ENCODE assay signal across 1 cellular context in the genomic region with DNA sequence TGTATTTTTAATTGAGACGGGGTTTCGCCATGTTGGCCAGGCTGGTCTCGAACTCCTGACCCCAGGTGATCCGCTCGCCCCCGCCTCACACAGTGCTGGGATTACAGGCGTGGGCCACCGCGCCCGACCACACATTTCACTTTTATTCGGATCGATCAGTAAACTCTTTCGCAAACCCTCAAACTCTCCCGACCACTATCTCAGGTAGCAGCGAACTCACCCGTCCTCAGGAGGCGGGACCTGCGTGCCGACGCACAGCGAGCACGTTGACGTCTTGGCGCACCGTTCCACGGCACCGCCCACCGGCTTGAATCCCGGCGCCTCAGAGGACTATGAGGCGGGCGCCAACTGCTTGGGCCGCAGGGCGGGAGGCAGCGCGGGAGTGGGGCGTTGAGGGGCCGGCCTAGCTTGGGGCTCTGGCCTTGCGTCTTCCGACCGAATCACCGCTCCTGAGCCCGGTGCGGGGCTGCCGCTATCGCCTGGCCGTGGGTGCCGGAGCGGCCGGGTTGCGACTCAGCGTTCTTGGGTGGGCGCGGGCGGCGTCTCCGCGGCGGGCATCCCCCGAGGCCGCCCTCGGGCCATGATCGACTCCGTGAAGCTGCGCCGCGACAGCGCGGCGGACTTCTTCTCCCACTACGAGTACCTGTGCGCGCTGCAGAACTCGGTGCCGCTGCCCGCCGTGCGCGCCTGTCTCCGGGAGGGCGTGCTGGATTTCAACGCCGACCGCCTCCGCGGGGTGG.
TF ChIP-seq lines count a peak whose summit lies in the region.

A gene with protein sequence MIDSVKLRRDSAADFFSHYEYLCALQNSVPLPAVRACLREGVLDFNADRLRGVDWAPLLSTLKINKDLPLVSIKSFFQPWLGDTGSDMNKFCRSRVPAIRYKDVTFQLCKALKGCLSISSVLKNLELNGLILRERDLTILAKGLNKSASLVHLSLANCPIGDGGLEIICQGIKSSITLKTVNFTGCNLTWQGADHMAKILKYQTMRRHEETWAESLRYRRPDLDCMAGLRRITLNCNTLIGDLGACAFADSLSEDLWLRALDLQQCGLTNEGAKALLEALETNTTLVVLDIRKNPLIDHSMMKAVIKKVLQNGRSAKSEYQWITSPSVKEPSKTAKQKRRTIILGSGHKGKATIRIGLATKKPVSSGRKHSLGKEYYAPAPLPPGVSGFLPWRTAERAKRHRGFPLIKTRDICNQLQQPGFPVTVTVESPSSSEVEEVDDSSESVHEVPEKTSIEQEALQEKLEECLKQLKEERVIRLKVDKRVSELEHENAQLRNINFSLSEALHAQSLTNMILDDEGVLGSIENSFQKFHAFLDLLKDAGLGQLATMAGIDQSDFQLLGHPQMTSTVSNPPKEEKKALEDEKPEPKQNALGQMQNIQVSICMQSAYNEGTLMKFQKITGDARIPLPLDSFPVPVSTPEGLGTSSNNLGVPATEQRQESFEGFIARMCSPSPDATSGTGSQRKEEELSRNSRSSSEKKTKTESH (plus strand): TSS at position 305 of the 740 bp plus-strand sequence. CDS start 276 bp downstream, at position 581.

TF ChIP-seq in K562, 482 proteins besides CTCF, POLR2A, EP300 and RAD21 (continued from another document and continues in another):
- TF ChIP-seq, protein P1, sequence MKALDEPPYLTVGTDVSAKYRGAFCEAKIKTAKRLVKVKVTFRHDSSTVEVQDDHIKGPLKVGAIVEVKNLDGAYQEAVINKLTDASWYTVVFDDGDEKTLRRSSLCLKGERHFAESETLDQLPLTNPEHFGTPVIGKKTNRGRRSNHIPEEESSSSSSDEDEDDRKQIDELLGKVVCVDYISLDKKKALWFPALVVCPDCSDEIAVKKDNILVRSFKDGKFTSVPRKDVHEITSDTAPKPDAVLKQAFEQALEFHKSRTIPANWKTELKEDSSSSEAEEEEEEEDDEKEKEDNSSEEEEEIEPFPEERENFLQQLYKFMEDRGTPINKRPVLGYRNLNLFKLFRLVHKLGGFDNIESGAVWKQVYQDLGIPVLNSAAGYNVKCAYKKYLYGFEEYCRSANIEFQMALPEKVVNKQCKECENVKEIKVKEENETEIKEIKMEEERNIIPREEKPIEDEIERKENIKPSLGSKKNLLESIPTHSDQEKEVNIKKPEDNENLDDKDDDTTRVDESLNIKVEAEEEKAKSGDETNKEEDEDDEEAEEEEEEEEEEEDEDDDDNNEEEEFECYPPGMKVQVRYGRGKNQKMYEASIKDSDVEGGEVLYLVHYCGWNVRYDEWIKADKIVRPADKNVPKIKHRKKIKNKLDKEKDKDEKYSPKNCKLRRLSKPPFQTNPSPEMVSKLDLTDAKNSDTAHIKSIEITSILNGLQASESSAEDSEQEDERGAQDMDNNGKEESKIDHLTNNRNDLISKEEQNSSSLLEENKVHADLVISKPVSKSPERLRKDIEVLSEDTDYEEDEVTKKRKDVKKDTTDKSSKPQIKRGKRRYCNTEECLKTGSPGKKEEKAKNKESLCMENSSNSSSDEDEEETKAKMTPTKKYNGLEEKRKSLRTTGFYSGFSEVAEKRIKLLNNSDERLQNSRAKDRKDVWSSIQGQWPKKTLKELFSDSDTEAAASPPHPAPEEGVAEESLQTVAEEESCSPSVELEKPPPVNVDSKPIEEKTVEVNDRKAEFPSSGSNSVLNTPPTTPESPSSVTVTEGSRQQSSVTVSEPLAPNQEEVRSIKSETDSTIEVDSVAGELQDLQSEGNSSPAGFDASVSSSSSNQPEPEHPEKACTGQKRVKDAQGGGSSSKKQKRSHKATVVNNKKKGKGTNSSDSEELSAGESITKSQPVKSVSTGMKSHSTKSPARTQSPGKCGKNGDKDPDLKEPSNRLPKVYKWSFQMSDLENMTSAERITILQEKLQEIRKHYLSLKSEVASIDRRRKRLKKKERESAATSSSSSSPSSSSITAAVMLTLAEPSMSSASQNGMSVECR (CRISPR knock-in tag; IDR thresholded peaks at IDR 0.05) = peak; percentile 59; the same call in 1 of the 2 replicates
- no peak for TF ChIP-seq COPS2 (conservative IDR thresholded peaks at IDR 0.05)
- peak; percentile 74 for TF ChIP-seq KDM5B (IDR thresholded peaks at IDR 0.05; ENCODE audit: insufficient replicate concordance, low read depth, low read length)
- peak; percentile 72 to 78 for TF ChIP-seq NRF1 (conservative IDR thresholded peaks at IDR 0.05 in 1 of 2, IDR thresholded peaks at IDR 0.05 in 1 of 2)
- peak; percentile 61 for TF ChIP-seq POLR2H (tag; IDR thresholded peaks at IDR 0.05; ENCODE audit: low read depth)
- TF ChIP-seq, protein P2, sequence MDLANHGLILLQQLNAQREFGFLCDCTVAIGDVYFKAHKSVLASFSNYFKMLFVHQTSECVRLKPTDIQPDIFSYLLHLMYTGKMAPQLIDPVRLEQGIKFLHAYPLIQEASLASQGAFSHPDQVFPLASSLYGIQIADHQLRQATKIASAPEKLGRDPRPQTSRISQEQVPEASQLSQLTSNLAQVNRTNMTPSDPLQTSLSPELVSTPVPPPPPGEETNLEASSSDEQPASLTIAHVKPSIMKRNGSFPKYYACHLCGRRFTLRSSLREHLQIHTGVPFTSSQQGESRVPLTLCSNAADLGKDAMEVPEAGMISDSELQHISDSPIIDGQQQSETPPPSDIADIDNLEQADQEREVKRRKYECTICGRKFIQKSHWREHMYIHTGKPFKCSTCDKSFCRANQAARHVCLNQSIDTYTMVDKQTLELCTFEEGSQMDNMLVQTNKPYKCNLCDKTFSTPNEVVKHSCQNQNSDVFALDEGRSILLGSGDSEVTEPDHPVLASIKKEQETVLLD (IDR thresholded peaks at IDR 0.05) = peak; percentile 98
- TF ChIP-seq TRIM28 (IDR thresholded peaks at IDR 0.05) = 0 out of 2 replicates have a peak, but pooled peaks have one; percentile 19
- TF ChIP-seq CTBP1 (IDR thresholded peaks at IDR 0.05; ENCODE audit: borderline replicate concordance) = peak; percentile 76
- 0 out of 2 replicates have a peak, but pooled peaks have one; percentile 28 for TF ChIP-seq MBD2 (IDR thresholded peaks at IDR 0.05; ENCODE audit: borderline replicate concordance, low read depth)
- TF ChIP-seq, protein P3, sequence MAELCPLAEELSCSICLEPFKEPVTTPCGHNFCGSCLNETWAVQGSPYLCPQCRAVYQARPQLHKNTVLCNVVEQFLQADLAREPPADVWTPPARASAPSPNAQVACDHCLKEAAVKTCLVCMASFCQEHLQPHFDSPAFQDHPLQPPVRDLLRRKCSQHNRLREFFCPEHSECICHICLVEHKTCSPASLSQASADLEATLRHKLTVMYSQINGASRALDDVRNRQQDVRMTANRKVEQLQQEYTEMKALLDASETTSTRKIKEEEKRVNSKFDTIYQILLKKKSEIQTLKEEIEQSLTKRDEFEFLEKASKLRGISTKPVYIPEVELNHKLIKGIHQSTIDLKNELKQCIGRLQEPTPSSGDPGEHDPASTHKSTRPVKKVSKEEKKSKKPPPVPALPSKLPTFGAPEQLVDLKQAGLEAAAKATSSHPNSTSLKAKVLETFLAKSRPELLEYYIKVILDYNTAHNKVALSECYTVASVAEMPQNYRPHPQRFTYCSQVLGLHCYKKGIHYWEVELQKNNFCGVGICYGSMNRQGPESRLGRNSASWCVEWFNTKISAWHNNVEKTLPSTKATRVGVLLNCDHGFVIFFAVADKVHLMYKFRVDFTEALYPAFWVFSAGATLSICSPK (IDR thresholded peaks at IDR 0.05; ENCODE audit: borderline replicate concordance) = peak; percentile 20; the same call in 1 of the 2 replicates
- TF ChIP-seq CAMTA2 (CRISPR knock-in tag; conservative IDR thresholded peaks at IDR 0.05) = no peak
- TF ChIP-seq, protein P4, sequence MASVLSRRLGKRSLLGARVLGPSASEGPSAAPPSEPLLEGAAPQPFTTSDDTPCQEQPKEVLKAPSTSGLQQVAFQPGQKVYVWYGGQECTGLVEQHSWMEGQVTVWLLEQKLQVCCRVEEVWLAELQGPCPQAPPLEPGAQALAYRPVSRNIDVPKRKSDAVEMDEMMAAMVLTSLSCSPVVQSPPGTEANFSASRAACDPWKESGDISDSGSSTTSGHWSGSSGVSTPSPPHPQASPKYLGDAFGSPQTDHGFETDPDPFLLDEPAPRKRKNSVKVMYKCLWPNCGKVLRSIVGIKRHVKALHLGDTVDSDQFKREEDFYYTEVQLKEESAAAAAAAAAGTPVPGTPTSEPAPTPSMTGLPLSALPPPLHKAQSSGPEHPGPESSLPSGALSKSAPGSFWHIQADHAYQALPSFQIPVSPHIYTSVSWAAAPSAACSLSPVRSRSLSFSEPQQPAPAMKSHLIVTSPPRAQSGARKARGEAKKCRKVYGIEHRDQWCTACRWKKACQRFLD (CRISPR knock-in tag; IDR thresholded peaks at IDR 0.05) = no peak
- TF ChIP-seq, protein P5, sequence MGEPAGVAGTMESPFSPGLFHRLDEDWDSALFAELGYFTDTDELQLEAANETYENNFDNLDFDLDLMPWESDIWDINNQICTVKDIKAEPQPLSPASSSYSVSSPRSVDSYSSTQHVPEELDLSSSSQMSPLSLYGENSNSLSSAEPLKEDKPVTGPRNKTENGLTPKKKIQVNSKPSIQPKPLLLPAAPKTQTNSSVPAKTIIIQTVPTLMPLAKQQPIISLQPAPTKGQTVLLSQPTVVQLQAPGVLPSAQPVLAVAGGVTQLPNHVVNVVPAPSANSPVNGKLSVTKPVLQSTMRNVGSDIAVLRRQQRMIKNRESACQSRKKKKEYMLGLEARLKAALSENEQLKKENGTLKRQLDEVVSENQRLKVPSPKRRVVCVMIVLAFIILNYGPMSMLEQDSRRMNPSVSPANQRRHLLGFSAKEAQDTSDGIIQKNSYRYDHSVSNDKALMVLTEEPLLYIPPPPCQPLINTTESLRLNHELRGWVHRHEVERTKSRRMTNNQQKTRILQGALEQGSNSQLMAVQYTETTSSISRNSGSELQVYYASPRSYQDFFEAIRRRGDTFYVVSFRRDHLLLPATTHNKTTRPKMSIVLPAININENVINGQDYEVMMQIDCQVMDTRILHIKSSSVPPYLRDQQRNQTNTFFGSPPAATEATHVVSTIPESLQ (CRISPR knock-in tag; IDR thresholded peaks at IDR 0.05) = peak; percentile 48; the same call in 1 of the 2 replicates
- TF ChIP-seq ZBTB1 (CRISPR knock-in tag; IDR thresholded peaks at IDR 0.05; ENCODE audit: borderline replicate concordance, low read depth) = no peak
- peak; percentile 34 for TF ChIP-seq HNRNPLL (IDR thresholded peaks at IDR 0.05; ENCODE audit: low read depth, low read length, poor library complexity, severe bottlenecking)
- 0 out of 2 replicates have a peak, but pooled peaks have one; percentile 24 for TF ChIP-seq ARID1B (IDR thresholded peaks at IDR 0.05)
- TF ChIP-seq NFIC (IDR thresholded peaks at IDR 0.05) = peak; percentile 15; the same call in 1 of the 2 replicates
- TF ChIP-seq, protein P6, sequence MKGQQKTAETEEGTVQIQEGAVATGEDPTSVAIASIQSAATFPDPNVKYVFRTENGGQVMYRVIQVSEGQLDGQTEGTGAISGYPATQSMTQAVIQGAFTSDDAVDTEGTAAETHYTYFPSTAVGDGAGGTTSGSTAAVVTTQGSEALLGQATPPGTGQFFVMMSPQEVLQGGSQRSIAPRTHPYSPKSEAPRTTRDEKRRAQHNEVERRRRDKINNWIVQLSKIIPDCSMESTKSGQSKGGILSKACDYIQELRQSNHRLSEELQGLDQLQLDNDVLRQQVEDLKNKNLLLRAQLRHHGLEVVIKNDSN (CRISPR knock-in tag; IDR thresholded peaks at IDR 0.05) = no peak
- no peak for TF ChIP-seq CBX3 (IDR thresholded peaks at IDR 0.05; ENCODE audit: borderline replicate concordance in 1 of 2, low read length in 2 of 2)
- TF ChIP-seq RBM15 (IDR thresholded peaks at IDR 0.05; ENCODE audit: insufficient read depth, low read length) = no peak
- peak; percentile 83 for TF ChIP-seq ADNP (tag; IDR thresholded peaks at IDR 0.05)
- TF ChIP-seq NONO (IDR thresholded peaks at IDR 0.05; ENCODE audit: low read depth in 2 of 2, low read length in 1 of 2) = 0 out of 4 replicates have a peak, but pooled peaks have one; percentile 14 to 52
- TF ChIP-seq ZNF143 (CRISPR knock-in tag; IDR thresholded peaks at IDR 0.05) = no peak
- no peak for TF ChIP-seq NFRKB (IDR thresholded peaks at IDR 0.05; ENCODE audit: low read depth)
- peak; percentile 65 for TF ChIP-seq BCOR (IDR thresholded peaks at IDR 0.05)
- TF ChIP-seq CXXC5 (CRISPR knock-in tag; IDR thresholded peaks at IDR 0.05) = peak; percentile 80
- no peak for TF ChIP-seq FOXK1 (CRISPR knock-in tag; IDR thresholded peaks at IDR 0.05; ENCODE audit: borderline replicate concordance)
- peak; percentile 42 for TF ChIP-seq HMGN3 (IDR thresholded peaks at IDR 0.05; ENCODE audit: borderline replicate concordance, extremely low read depth, insufficient read length, low read depth, low read length)
- TF ChIP-seq, protein P7, sequence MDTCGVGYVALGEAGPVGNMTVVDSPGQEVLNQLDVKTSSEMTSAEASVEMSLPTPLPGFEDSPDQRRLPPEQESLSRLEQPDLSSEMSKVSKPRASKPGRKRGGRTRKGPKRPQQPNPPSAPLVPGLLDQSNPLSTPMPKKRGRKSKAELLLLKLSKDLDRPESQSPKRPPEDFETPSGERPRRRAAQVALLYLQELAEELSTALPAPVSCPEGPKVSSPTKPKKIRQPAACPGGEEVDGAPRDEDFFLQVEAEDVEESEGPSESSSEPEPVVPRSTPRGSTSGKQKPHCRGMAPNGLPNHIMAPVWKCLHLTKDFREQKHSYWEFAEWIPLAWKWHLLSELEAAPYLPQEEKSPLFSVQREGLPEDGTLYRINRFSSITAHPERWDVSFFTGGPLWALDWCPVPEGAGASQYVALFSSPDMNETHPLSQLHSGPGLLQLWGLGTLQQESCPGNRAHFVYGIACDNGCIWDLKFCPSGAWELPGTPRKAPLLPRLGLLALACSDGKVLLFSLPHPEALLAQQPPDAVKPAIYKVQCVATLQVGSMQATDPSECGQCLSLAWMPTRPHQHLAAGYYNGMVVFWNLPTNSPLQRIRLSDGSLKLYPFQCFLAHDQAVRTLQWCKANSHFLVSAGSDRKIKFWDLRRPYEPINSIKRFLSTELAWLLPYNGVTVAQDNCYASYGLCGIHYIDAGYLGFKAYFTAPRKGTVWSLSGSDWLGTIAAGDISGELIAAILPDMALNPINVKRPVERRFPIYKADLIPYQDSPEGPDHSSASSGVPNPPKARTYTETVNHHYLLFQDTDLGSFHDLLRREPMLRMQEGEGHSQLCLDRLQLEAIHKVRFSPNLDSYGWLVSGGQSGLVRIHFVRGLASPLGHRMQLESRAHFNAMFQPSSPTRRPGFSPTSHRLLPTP (IDR thresholded peaks at IDR 0.05; ENCODE audit: borderline replicate concordance, extremely low read depth, insufficient read length) = no peak
- TF ChIP-seq SMARCE1 (IDR thresholded peaks at IDR 0.05) = no peak; the same call in 1 of the 2 replicates
- TF ChIP-seq SP1 (CRISPR knock-in tag; IDR thresholded peaks at IDR 0.05) = peak; percentile 61; the same call in 1 of the 2 replicates
- TF ChIP-seq MCM2 (IDR thresholded peaks at IDR 0.05; ENCODE audit: low read depth) = no peak
- no peak for TF ChIP-seq ZNF134 (CRISPR knock-in tag; conservative IDR thresholded peaks at IDR 0.05)
- TF ChIP-seq ZFX (CRISPR knock-in tag; IDR thresholded peaks at IDR 0.05) = peak; percentile 84
- peak; percentile 64 for TF ChIP-seq TAF1 (IDR thresholded peaks at IDR 0.05; ENCODE audit: control insufficient read depth, extremely low read depth, insufficient read depth, low read length, severe bottlenecking)
- TF ChIP-seq NFATC3 (IDR thresholded peaks at IDR 0.05) = no peak
- TF ChIP-seq CREM (IDR thresholded peaks at IDR 0.05; ENCODE audit: low read depth) = peak; percentile 88
